In the genomic region with DNA sequence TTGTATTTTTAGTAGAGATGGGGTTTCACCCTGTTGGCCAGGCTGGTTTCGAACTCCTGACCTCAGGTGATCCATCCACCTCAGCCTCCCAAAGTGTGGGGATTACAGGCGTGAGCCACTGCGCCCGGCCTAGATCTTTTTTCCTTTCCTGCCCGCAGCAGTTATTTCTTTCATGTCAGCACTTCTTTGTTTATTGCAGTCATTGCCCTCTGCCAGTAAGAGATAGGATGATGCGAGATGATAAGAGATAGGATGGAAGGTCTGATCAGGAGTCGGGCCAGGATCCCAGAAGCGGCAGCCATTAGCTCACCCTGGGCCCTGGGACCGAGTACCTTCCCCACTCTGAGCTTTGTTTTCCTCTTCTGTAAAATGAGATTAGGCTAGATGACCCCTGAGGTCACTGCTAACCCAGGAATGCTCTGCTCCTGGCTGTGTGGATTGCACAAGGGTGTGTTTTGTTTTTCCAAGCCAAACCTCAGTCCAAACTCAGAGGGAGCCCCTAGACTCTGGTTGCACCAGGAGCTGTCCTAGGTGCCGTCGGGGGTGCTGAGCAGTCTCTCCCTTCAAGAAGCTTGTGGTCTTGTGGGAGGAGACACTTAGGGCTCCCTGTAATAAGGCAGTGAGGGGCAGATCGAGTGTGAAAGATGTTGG, we compare ENCODE assay signal across 1 cellular context.
A peak's percentile ranks its signal among the peaks of the same experiment; 100 is the strongest.
TF ChIP-seq lines count a peak whose summit lies in the region.

No MANE protein-coding gene starts in this region.

TF ChIP-seq in HEK293, 187 proteins besides CTCF, POLR2A, EP300 and RAD21 (continued from another document):
- TF ChIP-seq, protein P1, sequence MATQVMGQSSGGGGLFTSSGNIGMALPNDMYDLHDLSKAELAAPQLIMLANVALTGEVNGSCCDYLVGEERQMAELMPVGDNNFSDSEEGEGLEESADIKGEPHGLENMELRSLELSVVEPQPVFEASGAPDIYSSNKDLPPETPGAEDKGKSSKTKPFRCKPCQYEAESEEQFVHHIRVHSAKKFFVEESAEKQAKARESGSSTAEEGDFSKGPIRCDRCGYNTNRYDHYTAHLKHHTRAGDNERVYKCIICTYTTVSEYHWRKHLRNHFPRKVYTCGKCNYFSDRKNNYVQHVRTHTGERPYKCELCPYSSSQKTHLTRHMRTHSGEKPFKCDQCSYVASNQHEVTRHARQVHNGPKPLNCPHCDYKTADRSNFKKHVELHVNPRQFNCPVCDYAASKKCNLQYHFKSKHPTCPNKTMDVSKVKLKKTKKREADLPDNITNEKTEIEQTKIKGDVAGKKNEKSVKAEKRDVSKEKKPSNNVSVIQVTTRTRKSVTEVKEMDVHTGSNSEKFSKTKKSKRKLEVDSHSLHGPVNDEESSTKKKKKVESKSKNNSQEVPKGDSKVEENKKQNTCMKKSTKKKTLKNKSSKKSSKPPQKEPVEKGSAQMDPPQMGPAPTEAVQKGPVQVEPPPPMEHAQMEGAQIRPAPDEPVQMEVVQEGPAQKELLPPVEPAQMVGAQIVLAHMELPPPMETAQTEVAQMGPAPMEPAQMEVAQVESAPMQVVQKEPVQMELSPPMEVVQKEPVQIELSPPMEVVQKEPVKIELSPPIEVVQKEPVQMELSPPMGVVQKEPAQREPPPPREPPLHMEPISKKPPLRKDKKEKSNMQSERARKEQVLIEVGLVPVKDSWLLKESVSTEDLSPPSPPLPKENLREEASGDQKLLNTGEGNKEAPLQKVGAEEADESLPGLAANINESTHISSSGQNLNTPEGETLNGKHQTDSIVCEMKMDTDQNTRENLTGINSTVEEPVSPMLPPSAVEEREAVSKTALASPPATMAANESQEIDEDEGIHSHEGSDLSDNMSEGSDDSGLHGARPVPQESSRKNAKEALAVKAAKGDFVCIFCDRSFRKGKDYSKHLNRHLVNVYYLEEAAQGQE (tag by site-specific recombination; IDR thresholded peaks at IDR 0.05) = peak; percentile 76
